Comparison of ENCODE assay signal across 32 cellular contexts in genomic region chr7:132376361-132377013, GRCh38.
DNase-seq lines count a peak whose midpoint lies in the region; ATAC-seq and TF ChIP-seq lines count a peak whose summit lies in the region.
"Had no signal": no experiment of that assay in that cellular context is flagged by ENCODE, and none has a peak within 500 bp of the region (broad histone marks: within the 10 kb centered on the region; RNA-seq: fewer than 3 reads in every experiment).

No MANE protein-coding gene starts in this region.

- H3K27me3 Mint-ChIP-seq in nephron progenitor cell (ENCODE audit: low read depth, poor library complexity) (peaks cover 31% of the 10 kb centered on the region), type B pancreatic cell (peaks cover 5% of the 10 kb centered on the region)

- H3K9me3 ChIP-seq in esophagus squamous epithelium, result no peaks in the 10 kb centered on the region
- H3K9me3 ChIP-seq: breast epithelium, lower lobe of right lung, tibial nerve had no signal

- no peaks in the 10 kb centered on the region for H3K36me3 Mint-ChIP-seq in nephron progenitor cell (ENCODE audit: low read depth)
- H3K36me3 Mint-ChIP-seq in type B pancreatic cell, result no peaks in the 10 kb centered on the region
- H3K36me3 Mint-ChIP-seq: IgD-negative memory B cell had no signal

- no peaks in the 10 kb centered on the region for H3K36me3 ChIP-seq in esophagus squamous epithelium
- H3K36me3 ChIP-seq: breast epithelium, lower lobe of right lung, tibial nerve had no signal

- intact Hi-C loops in esophagus squamous epithelium (cut with DNase I), result no loop called here

- no peak for TF ChIP-seq POLR2A in esophagus squamous epithelium (IDR thresholded peaks at IDR 0.05)

- TF ChIP-seq CTCF in esophagus squamous epithelium (IDR thresholded peaks at IDR 0.05) (no peak), nephron progenitor cell (IDR thresholded peaks at IDR 0.05) (no peak), type B pancreatic cell (conservative IDR thresholded peaks at IDR 0.05) (no peak)

- H3K4me3 Mint-ChIP-seq in nephron progenitor cell (no peak overlapping the region), type B pancreatic cell (no peak overlapping the region)
- H3K4me3 Mint-ChIP-seq: activated CD8-positive, alpha-beta T cell treated with anti-CD3 and anti-CD28 coated beads for 36 hours; activated naive CD4-positive, alpha-beta T cell treated with anti-CD3 and anti-CD28 coated beads, Interleukin-2, amount 10 ng/mL, durations not matched to agents 7 days and 5 days; IgD-negative memory B cell; T-helper 2 cell treated with Interferon-gamma antibody and Interleukin-4, amounts not matched to agents 5 μg/mL and 100 μg/mL, for 36 hours had no signal

- DNase-seq in NCI-H82 (lab: John Stamatoyannopoulos, UW) (peak; percentile 24), NCI-H82 treated with DMSO at 0.1 percent for 48 hours (lab: John Stamatoyannopoulos, UW; ENCODE audit: unreplicated experiment) (no peak), esophagus squamous epithelium (lab: John Stamatoyannopoulos, UW) (no peak), nephron progenitor cell (no peak), type B pancreatic cell (ENCODE audit: extremely low spot score, unreplicated experiment) (no peak), globus pallidus (ENCODE audit: low spot score) (no peak)
- DNase-seq: activated CD8-positive, alpha-beta memory T cell treated with anti-CD3 and anti-CD28 coated beads, Interleukin-2, amount 50 U/mL, for 48 hours; activated CD8-positive, alpha-beta T cell treated with anti-CD3 and anti-CD28 coated beads for 36 hours; activated naive CD4-positive, alpha-beta T cell treated with anti-CD3 and anti-CD28 coated beads, Interleukin-2, amount 10 ng/mL, durations not matched to agents 7 days and 5 days; C1 segment of cervical spinal cord; COR-L47; effector CD8-positive, alpha-beta T cell; foreskin fibroblast; kidney glomerular epithelial cell; lower lobe of right lung; MV-4-11; NCI-H1436; NCI-H2081 treated with DMSO at 0.1 percent for 48 hours; NCI-H226; NCI-H526 treated with DMSO at 0.1 percent for 48 hours; PC-9; SIG-M5; stimulated activated CD4-positive, alpha-beta T cell treated with anti-CD3 and anti-CD28 coated beads, Interleukin-4, amount 100 ng/mL, for 24 hours had no signal

- no peaks in the 10 kb centered on the region for H3K9me3 Mint-ChIP-seq in nephron progenitor cell
- H3K9me3 Mint-ChIP-seq in type B pancreatic cell, result no peaks in the 10 kb centered on the region
- H3K9me3 Mint-ChIP-seq: activated CD8-positive, alpha-beta T cell treated with anti-CD3 and anti-CD28 coated beads for 36 hours; activated naive CD4-positive, alpha-beta T cell treated with anti-CD3 and anti-CD28 coated beads, Interleukin-2, amount 10 ng/mL, durations not matched to agents 7 days and 5 days; IgD-negative memory B cell; T-helper 2 cell treated with Interferon-gamma antibody and Interleukin-4, amounts not matched to agents 5 μg/mL and 100 μg/mL, for 36 hours had no signal

- WGBS in esophagus squamous epithelium, 2 donors, result 54 to 55% methylated on average over 5 of the region's 5 CpGs

- H3K27ac Mint-ChIP-seq in nephron progenitor cell (peak overlapping the region; percentile 6), type B pancreatic cell (peak overlapping the region; percentile 7)
- H3K27ac Mint-ChIP-seq: activated CD8-positive, alpha-beta T cell treated with anti-CD3 and anti-CD28 coated beads for 36 hours; activated naive CD4-positive, alpha-beta T cell treated with anti-CD3 and anti-CD28 coated beads, Interleukin-2, amount 10 ng/mL, durations not matched to agents 7 days and 5 days; IgD-negative memory B cell; T-helper 2 cell treated with Interferon-gamma antibody and Interleukin-4, amounts not matched to agents 5 μg/mL and 100 μg/mL, for 36 hours had no signal

- peaks cover 0 to 3% (median 0%) of the 10 kb centered on the region in 4 donors for H3K27me3 ChIP-seq in esophagus squamous epithelium
- H3K27me3 ChIP-seq: breast epithelium, tibial nerve had no signal

- H3K27ac ChIP-seq in esophagus squamous epithelium, result peak overlapping the region; percentile 19 to 82 (median 50)
- H3K27ac ChIP-seq: 22Rv1, epithelial cell of prostate, lower lobe of right lung, PC-9 had no signal

- no peak overlapping the region for H3K4me3 ChIP-seq in esophagus squamous epithelium
- H3K4me3 ChIP-seq: breast epithelium, lower lobe of right lung, PC-9, tibial nerve had no signal

- ATAC-seq in GM21381 (IDR thresholded peaks at IDR 0.05; ENCODE audit: unreplicated experiment), result no peak
- ATAC-seq in GM19455 (IDR thresholded peaks at IDR 0.05; ENCODE audit: unreplicated experiment), result no peak
- ATAC-seq: activated CD8-positive, alpha-beta T cell treated with anti-CD3 and anti-CD28 coated beads for 36 hours; HCT116; lower lobe of right lung had no signal

- H3K4me1 Mint-ChIP-seq in nephron progenitor cell (peaks cover 12% of the 10 kb centered on the region), type B pancreatic cell (ENCODE audit: unreplicated experiment) (peaks cover 32% of the 10 kb centered on the region)
- H3K4me1 Mint-ChIP-seq: IgD-negative memory B cell had no signal

- peaks cover 0 to 21% (median 9%) of the 10 kb centered on the region in 3 donors for H3K4me1 ChIP-seq in esophagus squamous epithelium
